ENCODE assay signal across 1 cellular context in genomic region chr2:84302513-84303412, GRCh38.
TF ChIP-seq lines count a peak whose summit lies in the region.

No MANE protein-coding gene starts in this region.

TF ChIP-seq in HepG2, 621 proteins besides CTCF, POLR2A, EP300 and RAD21 (continued from another document and continues in another):
- TF ChIP-seq, protein P1, sequence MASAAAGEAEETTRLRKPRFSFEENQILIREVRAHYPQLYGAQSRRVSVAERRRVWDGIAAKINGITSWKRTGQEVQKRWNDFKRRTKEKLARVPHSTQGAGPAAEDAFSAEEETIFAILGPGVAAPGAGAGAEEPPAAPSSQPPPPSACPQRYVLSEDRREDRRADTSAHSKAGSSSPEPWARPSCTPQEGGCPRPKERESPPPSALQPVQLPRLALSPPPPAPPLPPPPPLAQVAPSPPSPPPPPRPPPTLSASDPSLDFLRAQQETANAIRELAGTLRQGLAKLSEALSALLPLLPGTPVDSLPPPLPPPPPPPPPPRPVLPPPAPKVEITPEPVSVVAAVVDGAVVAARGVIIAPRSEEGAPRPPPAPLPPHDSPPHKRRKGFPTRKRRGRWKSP (CRISPR knock-in tag; IDR thresholded peaks at IDR 0.05) = no peak
- no peak for TF ChIP-seq ZFP62 (CRISPR knock-in tag; IDR thresholded peaks at IDR 0.05)
- TF ChIP-seq ZZZ3 (CRISPR knock-in tag; IDR thresholded peaks at IDR 0.05; ENCODE audit: borderline replicate concordance) = no peak
- no peak for TF ChIP-seq RFX3 (CRISPR knock-in tag; IDR thresholded peaks at IDR 0.05)
- peak; percentile 43; the same call in 1 of the 2 replicates for TF ChIP-seq FOXA3 (CRISPR knock-in tag; IDR thresholded peaks at IDR 0.05)
- TF ChIP-seq MTF2 (CRISPR knock-in tag; IDR thresholded peaks at IDR 0.05; ENCODE audit: borderline replicate concordance) = no peak
- no peak for TF ChIP-seq CSRNP2 (CRISPR knock-in tag; conservative IDR thresholded peaks at IDR 0.05; ENCODE audit: low read depth)
- no peak for TF ChIP-seq ZNF749 (CRISPR knock-in tag; IDR thresholded peaks at IDR 0.05; ENCODE audit: borderline replicate concordance)
- no peak for TF ChIP-seq ZNF136 (CRISPR knock-in tag; IDR thresholded peaks at IDR 0.05; ENCODE audit: low read depth)
- TF ChIP-seq FOXO4 (CRISPR knock-in tag; conservative IDR thresholded peaks at IDR 0.05) = 0 out of 2 replicates have a peak, but pooled peaks have one; percentile 64
- no peak for TF ChIP-seq ZBTB7A (CRISPR knock-in tag; IDR thresholded peaks at IDR 0.05)
- TF ChIP-seq, protein P2, sequence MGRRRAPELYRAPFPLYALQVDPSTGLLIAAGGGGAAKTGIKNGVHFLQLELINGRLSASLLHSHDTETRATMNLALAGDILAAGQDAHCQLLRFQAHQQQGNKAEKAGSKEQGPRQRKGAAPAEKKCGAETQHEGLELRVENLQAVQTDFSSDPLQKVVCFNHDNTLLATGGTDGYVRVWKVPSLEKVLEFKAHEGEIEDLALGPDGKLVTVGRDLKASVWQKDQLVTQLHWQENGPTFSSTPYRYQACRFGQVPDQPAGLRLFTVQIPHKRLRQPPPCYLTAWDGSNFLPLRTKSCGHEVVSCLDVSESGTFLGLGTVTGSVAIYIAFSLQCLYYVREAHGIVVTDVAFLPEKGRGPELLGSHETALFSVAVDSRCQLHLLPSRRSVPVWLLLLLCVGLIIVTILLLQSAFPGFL (CRISPR knock-in tag; IDR thresholded peaks at IDR 0.05) = no peak
- TF ChIP-seq ZNF451 (CRISPR knock-in tag; IDR thresholded peaks at IDR 0.05) = no peak
- peak; percentile 51 for TF ChIP-seq IKZF4 (CRISPR knock-in tag; IDR thresholded peaks at IDR 0.05; ENCODE audit: borderline replicate concordance, low read depth, not compliant biosample characterization)
- TF ChIP-seq SSRP1 (CRISPR knock-in tag; IDR thresholded peaks at IDR 0.05) = 0 out of 2 replicates have a peak, but pooled peaks have one; percentile 86
- no peak for TF ChIP-seq ZNF510 (CRISPR knock-in tag; IDR thresholded peaks at IDR 0.05; ENCODE audit: low read depth)
- TF ChIP-seq ZBTB40 (IDR thresholded peaks at IDR 0.05) = no peak
- no peak for TF ChIP-seq ZBTB40 (CRISPR knock-in tag; IDR thresholded peaks at IDR 0.05)
- TF ChIP-seq REL (CRISPR knock-in tag; conservative IDR thresholded peaks at IDR 0.05) = no peak
- TF ChIP-seq, protein P3, sequence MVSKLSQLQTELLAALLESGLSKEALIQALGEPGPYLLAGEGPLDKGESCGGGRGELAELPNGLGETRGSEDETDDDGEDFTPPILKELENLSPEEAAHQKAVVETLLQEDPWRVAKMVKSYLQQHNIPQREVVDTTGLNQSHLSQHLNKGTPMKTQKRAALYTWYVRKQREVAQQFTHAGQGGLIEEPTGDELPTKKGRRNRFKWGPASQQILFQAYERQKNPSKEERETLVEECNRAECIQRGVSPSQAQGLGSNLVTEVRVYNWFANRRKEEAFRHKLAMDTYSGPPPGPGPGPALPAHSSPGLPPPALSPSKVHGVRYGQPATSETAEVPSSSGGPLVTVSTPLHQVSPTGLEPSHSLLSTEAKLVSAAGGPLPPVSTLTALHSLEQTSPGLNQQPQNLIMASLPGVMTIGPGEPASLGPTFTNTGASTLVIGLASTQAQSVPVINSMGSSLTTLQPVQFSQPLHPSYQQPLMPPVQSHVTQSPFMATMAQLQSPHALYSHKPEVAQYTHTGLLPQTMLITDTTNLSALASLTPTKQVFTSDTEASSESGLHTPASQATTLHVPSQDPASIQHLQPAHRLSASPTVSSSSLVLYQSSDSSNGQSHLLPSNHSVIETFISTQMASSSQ (IDR thresholded peaks at IDR 0.05; ENCODE audit: low read depth) = no peak; the same call in 1 of the 2 replicates
- TF ChIP-seq, protein P3 (CRISPR knock-in tag; IDR thresholded peaks at IDR 0.05; ENCODE audit: borderline replicate concordance) = no peak
- no peak for TF ChIP-seq ZFP82 (CRISPR knock-in tag; IDR thresholded peaks at IDR 0.05; ENCODE audit: borderline replicate concordance)
- TF ChIP-seq SOX6 (IDR thresholded peaks at IDR 0.05) = no peak
- TF ChIP-seq SOX6 (CRISPR knock-in tag; IDR thresholded peaks at IDR 0.05) = peak; percentile 86
- peak; percentile 41; the same call in 1 of the 2 replicates for TF ChIP-seq ESRRA (CRISPR knock-in tag; IDR thresholded peaks at IDR 0.05; ENCODE audit: low read depth)
- TF ChIP-seq ZMYM3 (CRISPR knock-in tag; IDR thresholded peaks at IDR 0.05) = peak; percentile 30; the same call in 1 of the 2 replicates
- peak; percentile 36; the same call in 1 of the 2 replicates for TF ChIP-seq CEBPG (CRISPR knock-in tag; IDR thresholded peaks at IDR 0.05)
- TF ChIP-seq ZNF773 (CRISPR knock-in tag; IDR thresholded peaks at IDR 0.05; ENCODE audit: borderline replicate concordance) = no peak
- TF ChIP-seq, protein P4, sequence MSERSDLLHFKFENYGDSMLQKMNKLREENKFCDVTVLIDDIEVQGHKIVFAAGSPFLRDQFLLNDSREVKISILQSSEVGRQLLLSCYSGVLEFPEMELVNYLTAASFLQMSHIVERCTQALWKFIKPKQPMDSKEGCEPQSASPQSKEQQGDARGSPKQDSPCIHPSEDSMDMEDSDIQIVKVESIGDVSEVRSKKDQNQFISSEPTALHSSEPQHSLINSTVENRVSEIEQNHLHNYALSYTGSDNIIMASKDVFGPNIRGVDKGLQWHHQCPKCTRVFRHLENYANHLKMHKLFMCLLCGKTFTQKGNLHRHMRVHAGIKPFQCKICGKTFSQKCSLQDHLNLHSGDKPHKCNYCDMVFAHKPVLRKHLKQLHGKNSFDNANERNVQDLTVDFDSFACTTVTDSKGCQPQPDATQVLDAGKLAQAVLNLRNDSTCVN (CRISPR knock-in tag; IDR thresholded peaks at IDR 0.05; ENCODE audit: borderline replicate concordance) = no peak
- TF ChIP-seq ZNF788 (CRISPR knock-in tag; IDR thresholded peaks at IDR 0.05; ENCODE audit: borderline replicate concordance) = 0 out of 2 replicates have a peak, but pooled peaks have one; percentile 10
- no peak for TF ChIP-seq MATR3 (CRISPR knock-in tag; IDR thresholded peaks at IDR 0.05)
- 0 out of 2 replicates have a peak, but pooled peaks have one; percentile 46 for TF ChIP-seq BORCS8-MEF2B (CRISPR knock-in tag; IDR thresholded peaks at IDR 0.05)
- no peak; the same call in 1 of the 2 replicates for TF ChIP-seq ZNF317 (CRISPR knock-in tag; IDR thresholded peaks at IDR 0.05)
- TF ChIP-seq, protein P5, sequence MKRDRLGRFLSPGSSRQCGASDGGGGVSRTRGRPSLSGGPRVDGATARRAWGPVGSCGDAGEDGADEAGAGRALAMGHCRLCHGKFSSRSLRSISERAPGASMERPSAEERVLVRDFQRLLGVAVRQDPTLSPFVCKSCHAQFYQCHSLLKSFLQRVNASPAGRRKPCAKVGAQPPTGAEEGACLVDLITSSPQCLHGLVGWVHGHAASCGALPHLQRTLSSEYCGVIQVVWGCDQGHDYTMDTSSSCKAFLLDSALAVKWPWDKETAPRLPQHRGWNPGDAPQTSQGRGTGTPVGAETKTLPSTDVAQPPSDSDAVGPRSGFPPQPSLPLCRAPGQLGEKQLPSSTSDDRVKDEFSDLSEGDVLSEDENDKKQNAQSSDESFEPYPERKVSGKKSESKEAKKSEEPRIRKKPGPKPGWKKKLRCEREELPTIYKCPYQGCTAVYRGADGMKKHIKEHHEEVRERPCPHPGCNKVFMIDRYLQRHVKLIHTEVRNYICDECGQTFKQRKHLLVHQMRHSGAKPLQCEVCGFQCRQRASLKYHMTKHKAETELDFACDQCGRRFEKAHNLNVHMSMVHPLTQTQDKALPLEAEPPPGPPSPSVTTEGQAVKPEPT (CRISPR knock-in tag; IDR thresholded peaks at IDR 0.05; ENCODE audit: low read depth) = no peak
- peak; percentile 66; the same call in 1 of the 2 replicates for TF ChIP-seq ZKSCAN5 (CRISPR knock-in tag; IDR thresholded peaks at IDR 0.05)
- no peak for TF ChIP-seq ZNF33A (CRISPR knock-in tag; IDR thresholded peaks at IDR 0.05; ENCODE audit: borderline replicate concordance)
- TF ChIP-seq JARID2 (CRISPR knock-in tag; IDR thresholded peaks at IDR 0.05; ENCODE audit: insufficient replicate concordance) = no peak
